Comparison of ENCODE assay signal across 20 cellular contexts in the genomic region with DNA sequence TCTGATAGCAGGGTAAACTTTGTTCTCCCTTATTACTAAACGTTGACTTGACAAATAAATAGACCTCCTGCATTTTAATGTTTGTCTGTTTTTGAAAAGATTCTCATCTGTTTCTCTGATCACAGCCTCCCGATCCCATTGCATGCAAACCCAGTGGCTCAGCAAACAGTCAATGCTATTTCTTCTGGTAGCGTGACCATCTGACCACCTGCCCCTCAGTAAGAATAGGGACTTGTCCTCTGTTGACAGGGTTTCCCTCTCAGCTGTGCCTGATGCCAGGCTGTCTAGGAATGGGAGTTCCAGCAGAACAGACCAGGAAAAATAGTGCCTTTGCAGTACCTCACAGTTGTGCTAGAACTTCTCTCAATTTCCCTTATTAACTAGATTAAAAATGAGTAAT. TPM values are rescaled to one million over a fixed set of nuclear protein-coding genes. Genes with fewer than 3 reads are reported as not detected.
A peak's percentile ranks its signal among the peaks of the same experiment; 100 is the strongest.
DNase-seq lines count a peak whose midpoint lies in the region; ATAC-seq and TF ChIP-seq lines count a peak whose summit lies in the region.
"Had no signal": no experiment of that assay in that cellular context is flagged by ENCODE, and none has a peak within 500 bp of the region (broad histone marks: within the 10 kb centered on the region; RNA-seq: fewer than 3 reads in every experiment).

No MANE protein-coding gene starts in this region.

- DNase-seq in NCI-H69 (lab: John Stamatoyannopoulos, UW) (peak; percentile 2), head of caudate nucleus (peak in 30 of 42 donors; percentile 3 to 69 (median 40)), occipital lobe (lab: John Stamatoyannopoulos, UW) (peak; percentile 5), NCI-H128 (lab: John Stamatoyannopoulos, UW; ENCODE audit: unreplicated experiment) (no peak), BE2C (no peak)
- DNase-seq in stimulated activated effector memory CD8-positive, alpha-beta T cell treated with anti-CD3 and anti-CD28 coated beads, Interleukin-12 subunit alpha, Interleukin-12 subunit beta, amount 100 ng/mL, for 72 hours (ENCODE audit: low spot score in 2 of 2), result no peak
- DNase-seq in activated T-cell treated with anti-CD3 and anti-CD28 coated beads, Interleukin-2, amount 50 U/mL, for 72 hours, result no peak
- DNase-seq: CD8-positive, alpha-beta T cell; DMS153; DND-41; MM.1S; NCI-H1694; NCI-H2029 treated with DMSO at 0.1 percent for 48 hours; NCI-H2227 treated with DMSO at 0.1 percent for 48 hours; NCI-H526 treated with DMSO at 0.1 percent for 48 hours; Peyer's patch; SK-N-SH; SW 1271 had no signal

- H3K4me1 Mint-ChIP-seq in stimulated activated effector memory CD8-positive, alpha-beta T cell treated with anti-CD3 and anti-CD28 coated beads, Interleukin-12 subunit alpha, Interleukin-12 subunit beta, amount 100 ng/mL, for 72 hours, result no peaks in the 10 kb centered on the region
- peaks cover 9% of the 10 kb centered on the region for H3K4me1 Mint-ChIP-seq in activated T-cell treated with anti-CD3 and anti-CD28 coated beads, Interleukin-2, amount 50 U/mL, for 72 hours (ENCODE audit: low read depth)

- no peak for ATAC-seq in stimulated activated effector memory CD8-positive, alpha-beta T cell treated with anti-CD3 and anti-CD28 coated beads, Interleukin-12 subunit alpha, Interleukin-12 subunit beta, amount 100 ng/mL, for 72 hours
- ATAC-seq in activated T-cell treated with anti-CD3 and anti-CD28 coated beads, Interleukin-2, amount 50 U/mL, for 72 hours (replicated peaks in 1 of 2), result no peak

- no peaks in the 10 kb centered on the region for H3K9me3 Mint-ChIP-seq in stimulated activated effector memory CD8-positive, alpha-beta T cell treated with anti-CD3 and anti-CD28 coated beads, Interleukin-12 subunit alpha, Interleukin-12 subunit beta, amount 100 ng/mL, for 72 hours
- H3K9me3 Mint-ChIP-seq in activated T-cell treated with anti-CD3 and anti-CD28 coated beads, Interleukin-2, amount 50 U/mL, for 72 hours, result no peaks in the 10 kb centered on the region
- H3K9me3 Mint-ChIP-seq: CD8-positive, alpha-beta T cell had no signal

- TF ChIP-seq CTCF in BE2C (IDR thresholded peaks at IDR 0.05; ENCODE audit: low read depth, low read length), result no peak

- no peak overlapping the region for H3K4me3 ChIP-seq in BE2C (ENCODE audit: low read depth, low read length)
- H3K4me3 ChIP-seq: A549, Peyer's patch had no signal

- H3K4me1 ChIP-seq in BE2C, result no peaks in the 10 kb centered on the region
- H3K4me1 ChIP-seq: A549, Peyer's patch had no signal

- peaks cover 18% of the 10 kb centered on the region for H3K27me3 Mint-ChIP-seq in activated T-cell treated with anti-CD3 and anti-CD28 coated beads, Interleukin-2, amount 50 U/mL, for 72 hours (ENCODE audit: low read depth)

- no peaks in the 10 kb centered on the region for H3K36me3 Mint-ChIP-seq in stimulated activated effector memory CD8-positive, alpha-beta T cell treated with anti-CD3 and anti-CD28 coated beads, Interleukin-12 subunit alpha, Interleukin-12 subunit beta, amount 100 ng/mL, for 72 hours
- no peaks in the 10 kb centered on the region for H3K36me3 Mint-ChIP-seq in activated T-cell treated with anti-CD3 and anti-CD28 coated beads, Interleukin-2, amount 50 U/mL, for 72 hours (ENCODE audit: insufficient read depth in 2 of 2)
- H3K36me3 Mint-ChIP-seq: CD8-positive, alpha-beta T cell had no signal

- H3K9me3 ChIP-seq in BE2C, result no peaks in the 10 kb centered on the region
- H3K9me3 ChIP-seq: A549, Peyer's patch, SK-N-SH had no signal

- H3K4me3 Mint-ChIP-seq in stimulated activated effector memory CD8-positive, alpha-beta T cell treated with anti-CD3 and anti-CD28 coated beads, Interleukin-12 subunit alpha, Interleukin-12 subunit beta, amount 100 ng/mL, for 72 hours, result no peak overlapping the region
- H3K4me3 Mint-ChIP-seq in activated T-cell treated with anti-CD3 and anti-CD28 coated beads, Interleukin-2, amount 50 U/mL, for 72 hours, result no peak overlapping the region
- H3K4me3 Mint-ChIP-seq: CD8-positive, alpha-beta T cell had no signal

- H3K36me3 ChIP-seq in BE2C, result no peaks in the 10 kb centered on the region
- H3K36me3 ChIP-seq: Peyer's patch had no signal

- H3K27ac Mint-ChIP-seq in stimulated activated effector memory CD8-positive, alpha-beta T cell treated with anti-CD3 and anti-CD28 coated beads, Interleukin-12 subunit alpha, Interleukin-12 subunit beta, amount 100 ng/mL, for 72 hours, result no peak overlapping the region
- no peak overlapping the region for H3K27ac Mint-ChIP-seq in activated T-cell treated with anti-CD3 and anti-CD28 coated beads, Interleukin-2, amount 50 U/mL, for 72 hours
- H3K27ac Mint-ChIP-seq: CD8-positive, alpha-beta T cell had no signal

- no peaks in the 10 kb centered on the region for H3K27me3 ChIP-seq in BE2C
- H3K27me3 ChIP-seq: Peyer's patch had no signal

- intact Hi-C loops in head of caudate nucleus (cut with DNase I), result loop anchor here (10.0 kb wide), 2 partner anchors 254 to 726 kb away; a partner anchor contains a TSS

RNA-seq across cellular contexts. Expression of a gene that starts 40.7 kb away (rescaled TPM):
- total RNA-seq in occipital lobe, result not detected
- total RNA-seq in activated T-cell treated with anti-CD3 and anti-CD28 coated beads, Interleukin-2, amount 50 U/mL, for 72 hours, result not detected
- polyA plus RNA-seq in BE2C (2012; ENCODE audit: insufficient read depth, insufficient read length, low read depth), result not detected
- total RNA-seq: CD8-positive, alpha-beta T cell; NCI-H460; Peyer's patch had no signal
- polyA plus RNA-seq: A549, SK-N-SH had no signal

RNA-seq across cellular contexts. Expression of a gene that starts 57.7 kb away (rescaled TPM):
- 58.6 TPM for total RNA-seq in occipital lobe
- 100 to 1,000 TPM in 1 of 2 donors, 10 to 100 TPM in 1; 95.0 to 104 TPM for total RNA-seq in activated T-cell treated with anti-CD3 and anti-CD28 coated beads, Interleukin-2, amount 50 U/mL, for 72 hours
- 62.5 TPM for polyA plus RNA-seq in BE2C (2012; ENCODE audit: insufficient read depth, insufficient read length, low read depth)

Comparison
In these comparisons a context has a peak if more than half of its experiments do, and no peak if none do; other contexts are left out.
1. DNase-seq: peak in NCI-H69 (single experiment), head of caudate nucleus (30 of 42) and occipital lobe (single experiment); none in stimulated activated effector memory CD8-positive, alpha-beta T cell treated with anti-CD3 and anti-CD28 coated beads, Interleukin-12 subunit alpha, Interleukin-12 subunit beta, amount 100 ng/mL, for 72 hours (0 of 2), NCI-H128 (single experiment), activated T-cell treated with anti-CD3 and anti-CD28 coated beads, Interleukin-2, amount 50 U/mL, for 72 hours (0 of 2) and BE2C (single experiment).